Comparison of ENCODE assay signal across 26 cellular contexts in the genomic region with DNA sequence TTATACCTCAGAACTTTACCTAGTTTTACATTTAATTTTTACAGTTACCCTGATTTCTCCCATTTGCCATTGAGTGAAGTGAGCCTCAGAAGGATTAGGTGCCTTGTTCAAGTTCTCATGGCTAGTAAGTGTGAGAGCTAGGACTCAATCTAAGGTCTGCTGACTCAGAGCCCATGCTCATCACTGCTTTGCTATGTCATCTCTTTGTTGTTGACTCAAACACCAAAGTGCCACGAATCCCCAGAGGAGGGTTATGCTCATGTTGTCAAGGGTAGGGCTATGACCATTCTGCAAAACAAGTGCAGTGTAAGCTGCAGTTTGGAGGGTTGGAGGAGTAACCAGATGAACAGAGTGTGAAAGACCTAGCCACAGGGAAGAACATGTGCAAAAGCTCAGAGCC.
"Had no signal": no experiment of that assay in that cellular context is flagged by ENCODE, and none has a peak within 500 bp of the region (broad histone marks: within the 10 kb centered on the region; RNA-seq: fewer than 3 reads in every experiment).

No MANE protein-coding gene starts in this region.

- DNase-seq: activated CD4-positive, alpha-beta T cell treated with anti-CD3 and anti-CD28 coated beads for 36 hours; activated CD8-positive, alpha-beta memory T cell treated with anti-CD3 and anti-CD28 coated beads, Interleukin-2, amount 50 U/mL, for 4 hours; activated CD8-positive, alpha-beta T cell treated with anti-CD3 and anti-CD28 coated beads for 36 hours; activated naive CD4-positive, alpha-beta T cell treated with anti-CD3 and anti-CD28 coated beads, Interleukin-2, amount 50 U/mL, for 16 hours; activated naive CD8-positive, alpha-beta T cell treated with anti-CD3 and anti-CD28 coated beads, Interleukin-2, amount 10 ng/mL, durations not matched to agents 7 days and 5 days; activated T-cell treated with anti-CD3 and anti-CD28 coated beads, Interleukin-2, amount 50 U/mL, for 72 hours; adrenal gland; anterior cingulate cortex; NCI-H1092; NCI-H1417; NCI-H1930; NCI-H2107; NCI-H2171 treated with DMSO at 0.1 percent for 48 hours; NCI-H226; NCI-H510A; NCI-H526 treated with DMSO at 0.1 percent for 48 hours; NCI-H82; OCI-M1; Right ventricle myocardium superior; SJCRH30; SK-N-SH; T-helper 1 cell; WERI-Rb-1 had no signal

- H3K27ac Mint-ChIP-seq: activated CD4-positive, alpha-beta T cell treated with anti-CD3 and anti-CD28 coated beads for 36 hours; activated CD8-positive, alpha-beta T cell treated with anti-CD3 and anti-CD28 coated beads for 36 hours; activated naive CD8-positive, alpha-beta T cell treated with anti-CD3 and anti-CD28 coated beads, Interleukin-2, amount 10 ng/mL, durations not matched to agents 7 days and 5 days; activated T-cell treated with anti-CD3 and anti-CD28 coated beads, Interleukin-2, amount 50 U/mL, for 72 hours had no signal

- ATAC-seq: activated CD4-positive, alpha-beta T cell treated with anti-CD3 and anti-CD28 coated beads for 36 hours; activated CD8-positive, alpha-beta T cell treated with anti-CD3 and anti-CD28 coated beads for 36 hours; activated T-cell treated with anti-CD3 and anti-CD28 coated beads, Interleukin-2, amount 50 U/mL, for 72 hours; Panc1 had no signal

- H3K4me1 Mint-ChIP-seq: activated CD4-positive, alpha-beta T cell treated with anti-CD3 and anti-CD28 coated beads for 36 hours; activated naive CD8-positive, alpha-beta T cell treated with anti-CD3 and anti-CD28 coated beads, Interleukin-2, amount 10 ng/mL, durations not matched to agents 7 days and 5 days had no signal

- H3K36me3 Mint-ChIP-seq: activated naive CD8-positive, alpha-beta T cell treated with anti-CD3 and anti-CD28 coated beads, Interleukin-2, amount 10 ng/mL, durations not matched to agents 7 days and 5 days had no signal

- H3K36me3 ChIP-seq: adrenal gland, SJCRH30, WERI-Rb-1 had no signal

- H3K9me3 ChIP-seq: adrenal gland, SJCRH30, SK-N-SH had no signal

- H3K4me3 Mint-ChIP-seq: activated CD4-positive, alpha-beta T cell treated with anti-CD3 and anti-CD28 coated beads for 36 hours; activated CD8-positive, alpha-beta T cell treated with anti-CD3 and anti-CD28 coated beads for 36 hours; activated naive CD8-positive, alpha-beta T cell treated with anti-CD3 and anti-CD28 coated beads, Interleukin-2, amount 10 ng/mL, durations not matched to agents 7 days and 5 days; activated T-cell treated with anti-CD3 and anti-CD28 coated beads, Interleukin-2, amount 50 U/mL, for 72 hours had no signal

- H3K27ac ChIP-seq: adrenal gland, KMS-11, RWPE1, SJCRH30, WERI-Rb-1 had no signal

- H3K9me3 Mint-ChIP-seq: activated CD8-positive, alpha-beta T cell treated with anti-CD3 and anti-CD28 coated beads for 36 hours; activated naive CD8-positive, alpha-beta T cell treated with anti-CD3 and anti-CD28 coated beads, Interleukin-2, amount 10 ng/mL, durations not matched to agents 7 days and 5 days; activated T-cell treated with anti-CD3 and anti-CD28 coated beads, Interleukin-2, amount 50 U/mL, for 72 hours had no signal

- H3K27me3 ChIP-seq: SJCRH30 had no signal

- H3K4me3 ChIP-seq: adrenal gland, SJCRH30 had no signal

- H3K4me1 ChIP-seq: adrenal gland, SJCRH30 had no signal
